8 cellular contexts compared by ENCODE assay signal in genomic region chr3:71681224-71681668, GRCh38. TPM values are rescaled to one million over a fixed set of nuclear protein-coding genes. Genes with fewer than 3 reads are reported as not detected.
DNase-seq lines count a peak whose midpoint lies in the region; ATAC-seq and TF ChIP-seq lines count a peak whose summit lies in the region.

No MANE protein-coding gene starts in this region.

- H3K4me3 ChIP-seq in stomach, result no peak overlapping the region

- H3K27ac ChIP-seq in stomach, result peak overlapping the region in 3 of 5 donors; percentile 10 to 58 (median 56)

- no peaks in the 10 kb centered on the region for H3K36me3 ChIP-seq in stomach

- intact Hi-C loops in stomach (cut with DNase I; ENCODE audit: low total_unique reads), result no loop called here

- no peak overlapping the region for H3K4me3 Mint-ChIP-seq in T-helper 17 cell
- no peak overlapping the region for H3K4me3 Mint-ChIP-seq in effector memory CD8-positive, alpha-beta T cell

- ATAC-seq in HG02884 (IDR thresholded peaks at IDR 0.05; ENCODE audit: unreplicated experiment) (peak; percentile 59), T-helper 17 cell (peak; percentile 41), GM19035 (IDR thresholded peaks at IDR 0.05; ENCODE audit: unreplicated experiment) (no peak), HG02588 (IDR thresholded peaks at IDR 0.05; ENCODE audit: unreplicated experiment) (no peak)
- ATAC-seq in effector memory CD8-positive, alpha-beta T cell (replicated peaks), result peak; percentile 51

- no peaks in the 10 kb centered on the region for H3K9me3 Mint-ChIP-seq in effector memory CD8-positive, alpha-beta T cell

- TF ChIP-seq POLR2A in stomach (IDR thresholded peaks at IDR 0.05), result no peak

- H3K27me3 ChIP-seq in stomach, result no peaks in the 10 kb centered on the region

- peak overlapping the region; percentile 2 for H3K27ac Mint-ChIP-seq in T-helper 17 cell
- H3K27ac Mint-ChIP-seq in effector memory CD8-positive, alpha-beta T cell, result peak overlapping the region in 1 of 2 donors; percentile 13

- H3K27me3 Mint-ChIP-seq in T-helper 17 cell, result no peaks in the 10 kb centered on the region
- H3K27me3 Mint-ChIP-seq in effector memory CD8-positive, alpha-beta T cell, result no peaks in the 10 kb centered on the region

- 26 to 45% (median 35%) methylated on average over 7 of the region's 7 CpGs for WGBS in stomach, 5 donors

- no peak for TF ChIP-seq EP300 in stomach (IDR thresholded peaks at IDR 0.05)

- peak in 5 of 7 experiments; percentile 12 to 52 (median 47) for TF ChIP-seq CTCF in stomach (IDR thresholded peaks at IDR 0.05)

- peaks cover 20 to 56% (median 33%) of the 10 kb centered on the region in 4 donors for H3K4me1 ChIP-seq in stomach

- DNase-seq in DMS 273 treated with DMSO at 0.1 percent for 48 hours (lab: John Stamatoyannopoulos, UW), result peak; percentile 5
- no peak for DNase-seq in T-helper 17 cell
- DNase-seq in effector memory CD8-positive, alpha-beta T cell, result no peak
- DNase-seq in lung microvascular endothelial cell (ENCODE audit: low read depth in 2 of 2), result peak; percentile 47 to 75
- DNase-seq in stomach, result peak; percentile 57

- H3K9me3 ChIP-seq in T-helper 17 cell (ENCODE audit: control insufficient read depth, low read length, poor library complexity, severe bottlenecking), result no peaks in the 10 kb centered on the region
- H3K9me3 ChIP-seq in stomach, result no peaks in the 10 kb centered on the region

- H3K36me3 Mint-ChIP-seq in T-helper 17 cell (ENCODE audit: low read depth), result peaks cover 6% of the 10 kb centered on the region
- H3K36me3 Mint-ChIP-seq in effector memory CD8-positive, alpha-beta T cell (ENCODE audit: insufficient read depth), result peaks cover 35% of the 10 kb centered on the region

- peaks cover 9% of the 10 kb centered on the region for H3K4me1 Mint-ChIP-seq in T-helper 17 cell
- H3K4me1 Mint-ChIP-seq in effector memory CD8-positive, alpha-beta T cell (ENCODE audit: low read depth in 2 of 2), result peaks cover 6 to 11% of the 10 kb centered on the region in 2 donors

RNA-seq across cellular contexts. Expression of gene EIF4E3, which starts 44.0 kb away (rescaled TPM):
- total RNA-seq in T-helper 17 cell (10 to 100 TPM; 41.4 to 63.7 TPM), lung microvascular endothelial cell (0.60 and 1.3 TPM in 2 replicates), stomach (10 to 100 TPM in 4 of 5 donors, 1 to 10 TPM in 1; 4.1 to 25.9 (median 14.0) TPM)
- 10 to 100 TPM in 2 of 3 donors, 1 to 10 TPM in 1; 7.9 to 15.9 (median 15.0) TPM for polyA plus RNA-seq in stomach

Comparison
In these comparisons a context has a peak if more than half of its experiments do, and no peak if none do; other contexts are left out.
1. DNase-seq: peak in DMS 273 treated with DMSO at 0.1 percent for 48 hours (single experiment), lung microvascular endothelial cell (2 of 2) and stomach (single experiment); none in T-helper 17 cell (0 of 3) and effector memory CD8-positive, alpha-beta T cell (0 of 3).
2. ATAC-seq: peak in HG02884 (single experiment), T-helper 17 cell (single experiment) and effector memory CD8-positive, alpha-beta T cell (single experiment); none in GM19035 (single experiment) and HG02588 (single experiment).